In genomic region chr1:36359911-36360310, GRCh38 we compare ENCODE assay signal across 10 cellular contexts. TPM values are rescaled to one million over a fixed set of nuclear protein-coding genes. Genes with fewer than 3 reads are reported as not detected.
DNase-seq lines count a peak whose midpoint lies in the region; ATAC-seq and TF ChIP-seq lines count a peak whose summit lies in the region.
"Had no signal": no experiment of that assay in that cellular context is flagged by ENCODE, and none has a peak within 500 bp of the region (broad histone marks: within the 10 kb centered on the region; RNA-seq: fewer than 3 reads in every experiment).

No MANE protein-coding gene starts in this region.

- peak overlapping the region; percentile 25 for H3K27ac ChIP-seq in CD4-positive, alpha-beta memory T cell (ENCODE audit: low read depth, low read length)
- H3K27ac ChIP-seq in RWPE1 = peak overlapping the region; percentile 27

- H3K36me3 ChIP-seq in CD4-positive, alpha-beta memory T cell (ENCODE audit: insufficient read depth, low read length) = peaks cover 42% of the 10 kb centered on the region

- peaks cover 42 to 64% of the 10 kb centered on the region in 2 donors for H3K36me3 Mint-ChIP-seq in CD4-positive, alpha-beta memory T cell
- H3K36me3 Mint-ChIP-seq in brain (peaks cover 68% of the 10 kb centered on the region), nephron (ENCODE audit: low read depth) (peaks cover 40% of the 10 kb centered on the region)
- H3K36me3 Mint-ChIP-seq in natural killer cell treated with Interleukin-12 subunit alpha and Interleukin-12 subunit beta and Interleukin-15 and Interleukin-18, amount 100 ng/mL, for 72 hours = no peaks in the 10 kb centered on the region

- no peak for ATAC-seq in sciatic nerve
- ATAC-seq in natural killer cell treated with Interleukin-12 subunit alpha and Interleukin-12 subunit beta and Interleukin-15 and Interleukin-18, amount 100 ng/mL, for 72 hours = no peak

- intact Hi-C loops in CD4-positive, alpha-beta memory T cell (cut with micrococcal nuclease) = no loop called here
- intact Hi-C loops in sciatic nerve (cut with DNase I) = no loop called here

- no peaks in the 10 kb centered on the region for H3K27me3 Mint-ChIP-seq in CD4-positive, alpha-beta memory T cell
- H3K27me3 Mint-ChIP-seq in brain = no peaks in the 10 kb centered on the region
- no peaks in the 10 kb centered on the region for H3K27me3 Mint-ChIP-seq in nephron (ENCODE audit: low read depth)
- H3K27me3 Mint-ChIP-seq in natural killer cell treated with Interleukin-12 subunit alpha and Interleukin-12 subunit beta and Interleukin-15 and Interleukin-18, amount 100 ng/mL, for 72 hours = no peaks in the 10 kb centered on the region

- no peaks in the 10 kb centered on the region for H3K9me3 ChIP-seq in CD4-positive, alpha-beta memory T cell (ENCODE audit: control insufficient read depth in 1 of 2, low read length in 2 of 2)

- POLR2A ChIA-PET in CD4-positive, alpha-beta memory T cell (lab: Charles Lee; ENCODE audit: partially characterized antibody) = interaction anchor here (0.8 to 3.2 kb wide), 4 partner anchors 9 to 38 kb away, joined by 3 to 22 read pairs (median 4); partner anchors contain the start of gene LSM10
- POLR2A ChIA-PET in RWPE1 (lab: Yijun Ruan, JAX; ENCODE audit: low non-redundant PET) = no interaction called here

- H3K4me1 Mint-ChIP-seq in CD4-positive, alpha-beta memory T cell = peaks cover 6 to 39% (median 10%) of the 10 kb centered on the region in 4 donors
- H3K4me1 Mint-ChIP-seq in brain (peaks cover 19% of the 10 kb centered on the region), nephron (peaks cover 14% of the 10 kb centered on the region)
- H3K4me1 Mint-ChIP-seq in natural killer cell treated with Interleukin-12 subunit alpha and Interleukin-12 subunit beta and Interleukin-15 and Interleukin-18, amount 100 ng/mL, for 72 hours (ENCODE audit: low read depth in 2 of 2) = peaks cover 0 to 8% of the 10 kb centered on the region in 2 donors

- peak overlapping the region in 5 of 8 donors; percentile 2 to 70 (median 53) for H3K4me3 Mint-ChIP-seq in CD4-positive, alpha-beta memory T cell
- H3K4me3 Mint-ChIP-seq in brain = no peak overlapping the region
- no peak overlapping the region for H3K4me3 Mint-ChIP-seq in nephron
- no peak overlapping the region for H3K4me3 Mint-ChIP-seq in natural killer cell treated with Interleukin-12 subunit alpha and Interleukin-12 subunit beta and Interleukin-15 and Interleukin-18, amount 100 ng/mL, for 72 hours

- CTCF ChIA-PET in CD4-positive, alpha-beta memory T cell (lab: Charles Lee; ENCODE audit: partially characterized antibody) = interaction anchor here (1.3 to 15.0 kb wide), 5 partner anchors 8 to 25 kb away, joined by 3 to 107 read pairs (median 6); no protein-coding TSS in a partner anchor
- CTCF ChIA-PET in RWPE1 (lab: Yijun Ruan, JAX) = interaction anchor here (3.4 kb wide), 1 partner anchor 17 kb away, joined by 14 read pairs; no protein-coding TSS in a partner anchor

- peaks cover 12% of the 10 kb centered on the region for H3K4me1 ChIP-seq in CD4-positive, alpha-beta memory T cell (ENCODE audit: insufficient read depth, low read length)

- TF ChIP-seq CTCF in RWPE1 (conservative IDR thresholded peaks at IDR 0.05; ENCODE audit: low read depth) (no peak), brain (conservative IDR thresholded peaks at IDR 0.05) (no peak), nephron (IDR thresholded peaks at IDR 0.05; ENCODE audit: unreplicated experiment in 3 of 3) (no peak), foreskin fibroblast (IDR thresholded peaks at IDR 0.05; ENCODE audit: low read depth, low read length) (no peak)

- no peak overlapping the region for H3K4me3 ChIP-seq in CD4-positive, alpha-beta memory T cell (ENCODE audit: low read length in 2 of 2)
- H3K4me3 ChIP-seq in foreskin fibroblast (ENCODE audit: low read depth in 1 of 2, low read length in 2 of 2) = no peak overlapping the region

- DNase-seq in CD4-positive, alpha-beta memory T cell = peak; percentile 25 to 74 (median 51)
- DNase-seq in RWPE1 (ENCODE audit: low spot score) = no peak
- no peak for DNase-seq in sciatic nerve (ENCODE audit: low spot score)
- no peak for DNase-seq in natural killer cell treated with Interleukin-12 subunit alpha and Interleukin-12 subunit beta and Interleukin-15 and Interleukin-18, amount 100 ng/mL, for 72 hours (ENCODE audit: low spot score)
- DNase-seq in NCI-H187 treated with DMSO at 0.1 percent for 48 hours (lab: John Stamatoyannopoulos, UW) = no peak
- DNase-seq in foreskin fibroblast = no peak
- DNase-seq: caudate nucleus, NCI-H187 had no signal

- no peaks in the 10 kb centered on the region for H3K27me3 ChIP-seq in CD4-positive, alpha-beta memory T cell (ENCODE audit: insufficient read depth, low read length)

- H3K27ac Mint-ChIP-seq in CD4-positive, alpha-beta memory T cell = peak overlapping the region; percentile 81 to 96 (median 92)
- peak overlapping the region; percentile 6 to 90 (median 51) for H3K27ac Mint-ChIP-seq in brain
- peak overlapping the region in 2 of 3 experiments; percentile 4 to 46 for H3K27ac Mint-ChIP-seq in nephron
- H3K27ac Mint-ChIP-seq in natural killer cell treated with Interleukin-12 subunit alpha and Interleukin-12 subunit beta and Interleukin-15 and Interleukin-18, amount 100 ng/mL, for 72 hours = peak overlapping the region in 1 of 2 donors; percentile 72

- no peaks in the 10 kb centered on the region for H3K9me3 Mint-ChIP-seq in CD4-positive, alpha-beta memory T cell
- H3K9me3 Mint-ChIP-seq in brain = no peaks in the 10 kb centered on the region
- no peaks in the 10 kb centered on the region for H3K9me3 Mint-ChIP-seq in nephron
- H3K9me3 Mint-ChIP-seq in natural killer cell treated with Interleukin-12 subunit alpha and Interleukin-12 subunit beta and Interleukin-15 and Interleukin-18, amount 100 ng/mL, for 72 hours = no peaks in the 10 kb centered on the region

RNA-seq across cellular contexts. Expression of gene STK40, which starts 25.8 kb away (rescaled TPM):
- total RNA-seq in CD4-positive, alpha-beta memory T cell = 10 to 100 TPM; 52.2 to 57.4 TPM
- 10 to 100 TPM; 26.6 to 49.7 TPM for polyA plus RNA-seq in CD4-positive, alpha-beta memory T cell
- 30.6 TPM for polyA plus RNA-seq in brain (ENCODE audit: insufficient read depth, low read depth, low replicate concordance)
- total RNA-seq in sciatic nerve = 47.2 TPM
- 10 to 100 TPM; 58.2 to 76.1 TPM for total RNA-seq in natural killer cell treated with Interleukin-12 subunit alpha and Interleukin-12 subunit beta and Interleukin-15 and Interleukin-18, amount 100 ng/mL, for 72 hours

RNA-seq across cellular contexts. Expression of gene EVA1B, which starts 36.5 kb away (rescaled TPM):
- total RNA-seq in CD4-positive, alpha-beta memory T cell = 1 to 10 TPM; 6.3 to 7.3 TPM
- 1 to 10 TPM; 5.2 to 8.1 TPM for polyA plus RNA-seq in CD4-positive, alpha-beta memory T cell
- 5.2 TPM for polyA plus RNA-seq in brain (ENCODE audit: insufficient read depth, low read depth, low replicate concordance)
- 36.4 TPM for total RNA-seq in sciatic nerve
- 1 to 10 TPM; 5.8 to 6.3 TPM for total RNA-seq in natural killer cell treated with Interleukin-12 subunit alpha and Interleukin-12 subunit beta and Interleukin-15 and Interleukin-18, amount 100 ng/mL, for 72 hours

RNA-seq across cellular contexts. Expression of gene LSM10, which starts 37.8 kb away (rescaled TPM):
- 10 to 100 TPM; 51.0 to 53.0 TPM for total RNA-seq in CD4-positive, alpha-beta memory T cell
- polyA plus RNA-seq in CD4-positive, alpha-beta memory T cell = 100 to 1,000 TPM; 112 to 187 TPM
- 53.0 TPM for polyA plus RNA-seq in brain (ENCODE audit: insufficient read depth, low read depth, low replicate concordance)
- 27.7 TPM for total RNA-seq in sciatic nerve
- total RNA-seq in natural killer cell treated with Interleukin-12 subunit alpha and Interleukin-12 subunit beta and Interleukin-15 and Interleukin-18, amount 100 ng/mL, for 72 hours = 10 to 100 TPM; 56.6 to 58.1 TPM

RNA-seq across cellular contexts. Expression of gene SH3D21, which starts 53.7 kb away (rescaled TPM):
- total RNA-seq in CD4-positive, alpha-beta memory T cell = 1 to 10 TPM; 3.2 to 3.3 TPM
- not detected for polyA plus RNA-seq in CD4-positive, alpha-beta memory T cell
- 1.6 TPM for polyA plus RNA-seq in brain (ENCODE audit: insufficient read depth, low read depth, low replicate concordance)
- 9.8 TPM for total RNA-seq in sciatic nerve
- 10 to 100 TPM; 12.6 to 18.6 TPM for total RNA-seq in natural killer cell treated with Interleukin-12 subunit alpha and Interleukin-12 subunit beta and Interleukin-15 and Interleukin-18, amount 100 ng/mL, for 72 hours

Comparison
In these comparisons a context has a peak if more than half of its experiments do, and no peak if none do; other contexts are left out.
1. DNase-seq: peak in CD4-positive, alpha-beta memory T cell (5 of 5); none in RWPE1 (single experiment), sciatic nerve (single experiment), natural killer cell treated with Interleukin-12 subunit alpha and Interleukin-12 subunit beta and Interleukin-15 and Interleukin-18, amount 100 ng/mL, for 72 hours (single experiment), NCI-H187 treated with DMSO at 0.1 percent for 48 hours (single experiment) and foreskin fibroblast (0 of 2).
2. H3K4me3 Mint-ChIP-seq: peak in CD4-positive, alpha-beta memory T cell (5 of 8); none in brain (0 of 5), nephron (0 of 3) and natural killer cell treated with Interleukin-12 subunit alpha and Interleukin-12 subunit beta and Interleukin-15 and Interleukin-18, amount 100 ng/mL, for 72 hours (single experiment).